Comparison of ENCODE assay signal across 1 cellular context in the genomic region with DNA sequence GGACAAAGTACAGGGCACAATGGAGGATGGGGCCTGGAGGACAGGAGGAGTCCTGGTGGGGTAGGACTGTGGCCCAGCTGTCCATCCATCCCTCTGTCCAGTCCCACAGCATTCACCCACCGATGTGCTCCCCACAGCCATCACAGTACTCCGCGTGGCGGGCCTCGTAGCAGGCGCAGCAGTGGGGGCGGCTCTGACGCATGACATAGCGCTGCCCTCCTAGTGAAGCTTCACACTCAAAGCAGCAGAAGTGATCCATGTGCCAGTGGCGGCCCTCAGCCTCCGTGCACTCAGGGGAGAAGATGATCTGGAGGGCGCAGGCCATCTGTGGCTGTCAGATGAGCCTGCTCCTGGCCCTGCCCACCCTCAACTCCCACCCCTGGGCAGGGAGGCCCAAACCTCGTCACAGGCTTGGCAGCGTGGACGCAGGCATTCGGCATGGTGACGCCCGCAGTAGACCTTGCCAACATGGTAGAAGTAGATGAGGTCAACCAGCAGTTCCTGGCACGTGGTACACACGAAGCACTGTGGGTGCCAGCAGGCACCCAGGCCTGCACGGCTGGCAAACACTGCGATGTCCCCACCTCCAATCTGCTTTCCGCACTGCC.
TF ChIP-seq lines count a peak whose summit lies in the region.

No MANE protein-coding gene starts in this region.

TF ChIP-seq in IMR-90, 13 proteins besides CTCF, POLR2A, EP300 and RAD21:
- TF ChIP-seq, protein P1, sequence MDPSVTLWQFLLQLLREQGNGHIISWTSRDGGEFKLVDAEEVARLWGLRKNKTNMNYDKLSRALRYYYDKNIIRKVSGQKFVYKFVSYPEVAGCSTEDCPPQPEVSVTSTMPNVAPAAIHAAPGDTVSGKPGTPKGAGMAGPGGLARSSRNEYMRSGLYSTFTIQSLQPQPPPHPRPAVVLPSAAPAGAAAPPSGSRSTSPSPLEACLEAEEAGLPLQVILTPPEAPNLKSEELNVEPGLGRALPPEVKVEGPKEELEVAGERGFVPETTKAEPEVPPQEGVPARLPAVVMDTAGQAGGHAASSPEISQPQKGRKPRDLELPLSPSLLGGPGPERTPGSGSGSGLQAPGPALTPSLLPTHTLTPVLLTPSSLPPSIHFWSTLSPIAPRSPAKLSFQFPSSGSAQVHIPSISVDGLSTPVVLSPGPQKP (IDR thresholded peaks at IDR 0.05; ENCODE audit: borderline replicate concordance, low read depth, low read length): no peak
- TF ChIP-seq, protein P2, sequence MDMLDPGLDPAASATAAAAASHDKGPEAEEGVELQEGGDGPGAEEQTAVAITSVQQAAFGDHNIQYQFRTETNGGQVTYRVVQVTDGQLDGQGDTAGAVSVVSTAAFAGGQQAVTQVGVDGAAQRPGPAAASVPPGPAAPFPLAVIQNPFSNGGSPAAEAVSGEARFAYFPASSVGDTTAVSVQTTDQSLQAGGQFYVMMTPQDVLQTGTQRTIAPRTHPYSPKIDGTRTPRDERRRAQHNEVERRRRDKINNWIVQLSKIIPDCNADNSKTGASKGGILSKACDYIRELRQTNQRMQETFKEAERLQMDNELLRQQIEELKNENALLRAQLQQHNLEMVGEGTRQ (IDR thresholded peaks at IDR 0.05; ENCODE audit: low read depth, low read length): no peak
- no peak for TF ChIP-seq MAZ (IDR thresholded peaks at IDR 0.05; ENCODE audit: borderline replicate concordance, low read depth, low read length)
- TF ChIP-seq MXI1 (IDR thresholded peaks at IDR 0.05; ENCODE audit: borderline replicate concordance, low read depth, low read length): no peak
- no peak for TF ChIP-seq RFX5 (IDR thresholded peaks at IDR 0.05; ENCODE audit: low read depth, low read length)
- TF ChIP-seq BHLHE40 (IDR thresholded peaks at IDR 0.05; ENCODE audit: low read depth, low read length): no peak
- TF ChIP-seq MAFK (IDR thresholded peaks at IDR 0.05; ENCODE audit: low read depth, low read length): no peak
- TF ChIP-seq CEBPB (IDR thresholded peaks at IDR 0.05; ENCODE audit: low read depth, low read length): no peak
